In the genomic region with DNA sequence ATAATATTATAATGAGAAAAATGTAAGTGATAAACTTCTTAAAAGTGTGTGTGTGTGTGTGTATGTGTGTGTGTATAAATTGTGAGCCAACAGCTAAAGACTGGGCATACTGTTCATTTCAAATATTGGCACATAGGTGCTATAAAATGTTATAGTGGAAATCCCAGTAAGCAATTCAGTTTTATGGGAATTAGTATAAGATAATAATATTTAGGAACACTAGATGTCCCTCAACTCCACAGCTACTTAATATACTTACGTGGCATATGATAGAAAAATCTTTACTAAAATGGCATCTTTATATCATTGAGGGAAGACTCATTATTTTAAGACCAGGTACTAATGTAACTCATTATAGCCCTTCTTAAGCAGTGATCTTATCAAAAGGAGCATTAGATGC, we compare ENCODE assay signal across 18 cellular contexts.
A peak's percentile ranks its signal among the peaks of the same experiment; 100 is the strongest.
DNase-seq lines count a peak whose midpoint lies in the region; TF ChIP-seq lines count a peak whose summit lies in the region.
"Had no signal": no experiment of that assay in that cellular context is flagged by ENCODE, and none has a peak within 500 bp of the region (broad histone marks: within the 10 kb centered on the region; RNA-seq: fewer than 3 reads in every experiment).

No MANE protein-coding gene starts in this region.

- peak; percentile 52 for TF ChIP-seq CTCF in HFFc6 (IDR thresholded peaks at IDR 0.05)
- peak; percentile 43 for TF ChIP-seq CTCF in SK-N-SH (IDR thresholded peaks at IDR 0.05)
- no peak for TF ChIP-seq CTCF in foreskin fibroblast (IDR thresholded peaks at IDR 0.05; ENCODE audit: low read depth, low read length)
- no peak for TF ChIP-seq CTCF in sigmoid colon (IDR thresholded peaks at IDR 0.05)

- intact Hi-C loops in sigmoid colon (cut with DNase I), result no loop called here

- no peaks in the 10 kb centered on the region for H3K4me1 Mint-ChIP-seq in HFFc6 (ENCODE audit: low read depth)
- H3K4me1 Mint-ChIP-seq: naive thymus-derived CD8-positive, alpha-beta T cell had no signal

- H3K4me1 ChIP-seq in SK-N-SH (ENCODE audit: control insufficient read depth in 1 of 2, insufficient read depth in 2 of 2, low read depth in 1 of 2, low read length in 1 of 2) (no peaks in the 10 kb centered on the region; a peak in 1 of 4 replicates), sigmoid colon (no peaks in the 10 kb centered on the region)
- H3K4me1 ChIP-seq: body of pancreas, vagina had no signal

- no peak overlapping the region for H2AFZ ChIP-seq in SK-N-SH (ENCODE audit: low read depth)

- TF ChIP-seq POLR2A in sigmoid colon (IDR thresholded peaks at IDR 0.05), result no peak

- no peaks in the 10 kb centered on the region for H3F3A ChIP-seq in SK-N-SH (replicated peaks; ENCODE audit: insufficient read depth)

- H3K27ac ChIP-seq in SK-N-SH (ENCODE audit: low read depth in 2 of 2, low read length in 1 of 2), result peak overlapping the region in 1 of 2 experiments; percentile 28; a peak in 1 of 4 replicates
- no peak overlapping the region for H3K27ac ChIP-seq in sigmoid colon
- H3K27ac ChIP-seq: body of pancreas, vagina had no signal

- 80% methylated on average over 1 of the region's 1 CpG for WGBS in SK-N-SH (ENCODE audit: low lambda C conversion rate)
- 71 to 74% methylated on average over 1 of the region's 1 CpG for WGBS in sigmoid colon, 2 donors

- H3K9me3 ChIP-seq in SK-N-SH (no peaks in the 10 kb centered on the region), sigmoid colon (no peaks in the 10 kb centered on the region)
- H3K9me3 ChIP-seq: body of pancreas, vagina had no signal

- no peaks in the 10 kb centered on the region for H3K9me3 Mint-ChIP-seq in HFFc6
- H3K9me3 Mint-ChIP-seq: activated CD8-positive, alpha-beta T cell treated with anti-CD3 and anti-CD28 coated beads for 36 hours had no signal

- CTCF ChIA-PET in SK-N-SH (lab: Yijun Ruan, JAX), result interaction anchor here (0.6 to 3.8 kb wide), 18 partner anchors 9 to 749 kb away, joined by 3 to 18 read pairs (median 3); no protein-coding TSS in a partner anchor

- H3K4me2 ChIP-seq in SK-N-SH, result no peak overlapping the region

- no peaks in the 10 kb centered on the region for H3K27me3 Mint-ChIP-seq in HFFc6 (ENCODE audit: insufficient read depth)
- H3K27me3 Mint-ChIP-seq: activated CD8-positive, alpha-beta T cell treated with anti-CD3 and anti-CD28 coated beads for 36 hours; effector memory CD8-positive, alpha-beta T cell; naive thymus-derived CD8-positive, alpha-beta T cell had no signal

- peak; percentile 77 for TF ChIP-seq RAD21 in SK-N-SH (IDR thresholded peaks at IDR 0.05; ENCODE audit: low read length)

- H3K27ac Mint-ChIP-seq in HFFc6, result no peak overlapping the region
- H3K27ac Mint-ChIP-seq: activated CD8-positive, alpha-beta T cell treated with anti-CD3 and anti-CD28 coated beads for 36 hours; effector memory CD8-positive, alpha-beta T cell; naive thymus-derived CD8-positive, alpha-beta T cell had no signal

- H3K9me2 ChIP-seq in SK-N-SH, result no peaks in the 10 kb centered on the region

- TF ChIP-seq EP300 in SK-N-SH (IDR thresholded peaks at IDR 0.05; ENCODE audit: borderline replicate concordance in 1 of 2, low read depth in 1 of 2, low read length in 1 of 2) (no peak), sigmoid colon (IDR thresholded peaks at IDR 0.05) (no peak)

- H3K36me3 Mint-ChIP-seq in HFFc6 (ENCODE audit: low read depth), result no peaks in the 10 kb centered on the region

- no peak overlapping the region for H3K9ac ChIP-seq in SK-N-SH

- H4K20me1 ChIP-seq in SK-N-SH (ENCODE audit: insufficient read depth), result no peaks in the 10 kb centered on the region

- peaks cover 0 to 5% of the 10 kb centered on the region in 2 experiments for H3K36me3 ChIP-seq in SK-N-SH (replicated peaks in 1 of 2; ENCODE audit: control insufficient read depth in 1 of 2, insufficient read depth in 2 of 2, low read length in 1 of 2)
- H3K36me3 ChIP-seq in sigmoid colon, result peaks cover 0 to 14% (median 0%) of the 10 kb centered on the region in 4 donors
- H3K36me3 ChIP-seq: vagina had no signal

- no peak overlapping the region for H3K4me3 ChIP-seq in SK-N-SH (ENCODE audit: low read depth in 2 of 2, low read length in 1 of 2)
- H3K4me3 ChIP-seq in foreskin fibroblast (ENCODE audit: low read depth in 1 of 2, low read length in 2 of 2), result no peak overlapping the region
- H3K4me3 ChIP-seq in sigmoid colon, result no peak overlapping the region
- H3K4me3 ChIP-seq: body of pancreas, vagina had no signal

- no peaks in the 10 kb centered on the region for H3K27me3 ChIP-seq in SK-N-SH (ENCODE audit: insufficient read depth)
- no peaks in the 10 kb centered on the region for H3K27me3 ChIP-seq in sigmoid colon
- H3K27me3 ChIP-seq: body of pancreas, vagina had no signal

- H3K79me2 ChIP-seq in SK-N-SH (ENCODE audit: insufficient read depth), result no peaks in the 10 kb centered on the region

- DNase-seq in AML-193 (lab: John Stamatoyannopoulos, UW) (peak; percentile 30 to 34), HFFc6 (no peak), SK-N-SH (peak; percentile 3), foreskin fibroblast (peak; percentile 1 to 19), NOMO-1 treated with dmso at 0.1 percent for 144 hours (lab: John Stamatoyannopoulos, UW; ENCODE audit: unreplicated experiment) (no peak), H4 (ENCODE audit: low spot score) (no peak), sigmoid colon (no peak)
- DNase-seq in activated CD4-positive, CD25-positive, alpha-beta regulatory T cell (lab: John Stamatoyannopoulos, UW), result no peak
- DNase-seq: activated CD8-positive, alpha-beta T cell treated with anti-CD3 and anti-CD28 coated beads for 36 hours; activated gamma-delta T cell; body of pancreas; C1 segment of cervical spinal cord; effector memory CD8-positive, alpha-beta T cell; GDM1; KBM-7; naive thymus-derived CD8-positive, alpha-beta T cell; stimulated activated naive CD8-positive, alpha-beta T cell treated with anti-CD3 and anti-CD28 coated beads, Interleukin-15, Interleukin-2, amounts not matched to agents 100 U/mL and 50 U/mL, for 24 hours had no signal

- H3K4me3 Mint-ChIP-seq in HFFc6, result no peak overlapping the region
- H3K4me3 Mint-ChIP-seq: activated CD8-positive, alpha-beta T cell treated with anti-CD3 and anti-CD28 coated beads for 36 hours; effector memory CD8-positive, alpha-beta T cell; naive thymus-derived CD8-positive, alpha-beta T cell had no signal

- POLR2A ChIA-PET in SK-N-SH (lab: Yijun Ruan, JAX), result interaction anchor here (1.0 kb wide), 1 partner anchor 266 kb away, joined by 3 read pairs; the partner anchor contains the start of gene MAB21L1

TF ChIP-seq in SK-N-SH, 30 proteins besides CTCF, POLR2A, EP300 and RAD21:
- no peak for TF ChIP-seq RXRA (IDR thresholded peaks at IDR 0.05; ENCODE audit: borderline replicate concordance, low read depth)
- TF ChIP-seq SMC3 (IDR thresholded peaks at IDR 0.05; ENCODE audit: low read depth, low read length), result peak; percentile 54; the same call in 1 of the 2 replicates
TF ChIP-seq in SK-N-SH: peak in this region for 1.

Comparison
In these comparisons a context has a peak if more than half of its experiments do, and no peak if none do; other contexts are left out.
1. DNase-seq: peak in AML-193 (2 of 2), SK-N-SH (single experiment) and foreskin fibroblast (2 of 2); none in HFFc6 (single experiment), NOMO-1 treated with dmso at 0.1 percent for 144 hours (single experiment), H4 (single experiment), sigmoid colon (single experiment) and activated CD4-positive, CD25-positive, alpha-beta regulatory T cell (0 of 4).
2. CTCF ChIP-seq: peak in HFFc6 (single experiment) and SK-N-SH (single experiment); none in foreskin fibroblast (single experiment) and sigmoid colon (0 of 4).